In genomic region chr2:195532628-195533271, GRCh38 we compare ENCODE assay signal across 9 cellular contexts.
A peak's percentile ranks its signal among the peaks of the same experiment; 100 is the strongest.
DNase-seq lines count a peak whose midpoint lies in the region; ATAC-seq and TF ChIP-seq lines count a peak whose summit lies in the region.
"Had no signal": no experiment of that assay in that cellular context is flagged by ENCODE, and none has a peak within 500 bp of the region (broad histone marks: within the 10 kb centered on the region; RNA-seq: fewer than 3 reads in every experiment).

No MANE protein-coding gene starts in this region.

- H4K20me1 ChIP-seq in DND-41 (ENCODE audit: insufficient read depth, low read length) = no peaks in the 10 kb centered on the region

- peaks cover 44% of the 10 kb centered on the region for H3K79me2 ChIP-seq in DND-41 (ENCODE audit: insufficient read depth, low read length)

- H3K4me2 ChIP-seq in DND-41 (ENCODE audit: insufficient read depth, low read length) (peak overlapping the region; percentile 64), skeletal muscle satellite cell (ENCODE audit: low read length) (peak overlapping the region; percentile 73)

- in situ Hi-C loops in brain microvascular endothelial cell (cut with HindIII; ENCODE audit: low pct_ligation_motif_present, low sequenced_read_pairs) = no loop called here

- no peak overlapping the region for H2AFZ ChIP-seq in DND-41 (ENCODE audit: low read depth, low read length)

- H3K4me3 ChIP-seq in DND-41 (ENCODE audit: low read depth in 1 of 2, low read length in 2 of 2) = peak overlapping the region; percentile 36 to 57
- peak overlapping the region; percentile 31 for H3K4me3 ChIP-seq in brain microvascular endothelial cell (ENCODE audit: low read depth, low read length)
- H3K4me3 ChIP-seq in skeletal muscle satellite cell (ENCODE audit: low read length) = peak overlapping the region; percentile 47
- H3K4me3 ChIP-seq: lung had no signal

- H3K9ac ChIP-seq in DND-41 (ENCODE audit: low read depth, low read length) (peak overlapping the region; percentile 65), skeletal muscle satellite cell (ENCODE audit: low read depth, low read length) (peak overlapping the region; percentile 64)

- ATAC-seq in DND-41 (ENCODE audit: insufficient read depth, low read depth) (peak; percentile 50), GM21528 (IDR thresholded peaks at IDR 0.05; ENCODE audit: low FRiP score, unreplicated experiment) (peak; percentile 56), HG02970 (IDR thresholded peaks at IDR 0.05; ENCODE audit: low FRiP score, unreplicated experiment) (no peak)

- H3K27ac ChIP-seq in DND-41 (ENCODE audit: low read length) (peak overlapping the region; percentile 97), brain microvascular endothelial cell (peak overlapping the region; percentile 91)

- DNase-seq in DND-41 (peak; percentile 69), LHCN-M2 (ENCODE audit: low read depth) (peak; percentile 60), brain microvascular endothelial cell (no peak), NCI-H345 (lab: John Stamatoyannopoulos, UW) (no peak)
- DNase-seq in activated CD8-positive, alpha-beta memory T cell treated with anti-CD3 and anti-CD28 coated beads, Interleukin-2, amount 50 U/mL, for 4 hours = no peak

- H3K4me1 ChIP-seq in DND-41 (ENCODE audit: insufficient read depth, low read length) = peaks cover 66% of the 10 kb centered on the region
- H3K4me1 ChIP-seq in skeletal muscle satellite cell (ENCODE audit: control insufficient read depth, insufficient read depth, low read length) = peaks cover 43% of the 10 kb centered on the region

- H3K9me3 ChIP-seq in DND-41 (ENCODE audit: insufficient read depth, low read length, severe bottlenecking) (no peaks in the 10 kb centered on the region), skeletal muscle satellite cell (replicated peaks; ENCODE audit: low read length) (no peaks in the 10 kb centered on the region)

- TF ChIP-seq CTCF in DND-41 (IDR thresholded peaks at IDR 0.05; ENCODE audit: borderline replicate concordance, extremely low read depth, low read length, poor library complexity, severe bottlenecking) = no peak
- TF ChIP-seq CTCF in brain microvascular endothelial cell (IDR thresholded peaks at IDR 0.05; ENCODE audit: low read depth, low read length, missing control alignments) = no peak

- H3K27me3 ChIP-seq in DND-41 (ENCODE audit: insufficient read depth, low read length, poor library complexity) (no peaks in the 10 kb centered on the region), brain microvascular endothelial cell (replicated peaks) (no peaks in the 10 kb centered on the region), skeletal muscle satellite cell (ENCODE audit: control insufficient read depth, insufficient read depth, low read length) (no peaks in the 10 kb centered on the region)

- H3K36me3 ChIP-seq in DND-41 (ENCODE audit: insufficient read depth, low read length) = no peaks in the 10 kb centered on the region
- no peaks in the 10 kb centered on the region for H3K36me3 ChIP-seq in brain microvascular endothelial cell (replicated peaks)
- H3K36me3 ChIP-seq in skeletal muscle satellite cell (ENCODE audit: insufficient read depth, low read length) = no peaks in the 10 kb centered on the region

Comparison
In these comparisons a context has a peak if more than half of its experiments do, and no peak if none do; other contexts are left out.
1. DNase-seq: peak in DND-41 (single experiment) and LHCN-M2 (single experiment); none in brain microvascular endothelial cell (single experiment), NCI-H345 (single experiment) and activated CD8-positive, alpha-beta memory T cell treated with anti-CD3 and anti-CD28 coated beads, Interleukin-2, amount 50 U/mL, for 4 hours (single experiment).
2. Peak in every context shown above with its lines, with median percentiles within 50 percentile points of each other: H3K4me3 ChIP-seq.